39 cellular contexts compared by ENCODE assay signal in genomic region chr10:91517394-91517793, GRCh38.
"Had no signal": no experiment of that assay in that cellular context is flagged by ENCODE, and none has a peak within 500 bp of the region (broad histone marks: within the 10 kb centered on the region; RNA-seq: fewer than 3 reads in every experiment).

No MANE protein-coding gene starts in this region.

- H3K27me3 ChIP-seq: adrenal gland, ascending aorta, body of pancreas, brain microvascular endothelial cell, breast epithelium, cardiac muscle cell had no signal

- DNase-seq: activated effector memory CD4-positive, alpha-beta T cell treated with anti-CD3 and anti-CD28 coated beads, Interleukin-2, amount 50 U/mL, for 16 hours; activated effector memory CD4-positive, alpha-beta T cell treated with Interleukin-2 at 50 U/mL for 16 hours; activated gamma-delta T cell; activated gamma-delta T cell treated with Interleukin-2 at 50 U/mL for 16 hours; activated naive CD4-positive, alpha-beta T cell; activated naive CD4-positive, alpha-beta T cell treated with anti-CD3 and anti-CD28 coated beads for 36 hours; activated naive CD4-positive, alpha-beta T cell treated with anti-CD3 and anti-CD28 coated beads, Interleukin-2, amount 10 ng/mL, durations not matched to agents 7 days and 5 days; activated naive CD4-positive, alpha-beta T cell treated with anti-CD3 and anti-CD28 coated beads, Interleukin-2, amount 50 U/mL, for 16 hours; activated naive CD4-positive, alpha-beta T cell treated with Interleukin-2 at 50 U/mL for 16 hours; activated naive CD8-positive, alpha-beta T cell treated with anti-CD3 and anti-CD28 coated beads for 36 hours; activated naive CD8-positive, alpha-beta T cell treated with anti-CD3 and anti-CD28 coated beads, Interleukin-2, amount 10 ng/mL, durations not matched to agents 7 days and 5 days; activated naive CD8-positive, alpha-beta T cell treated with anti-CD3 and anti-CD28 coated beads, Interleukin-2, amount 50 U/mL, for 24 hours; activated T-cell treated with anti-CD3 and anti-CD28 coated beads, Interleukin-2, amount 50 U/mL, for 1 hour; activated T-cell treated with anti-CD3 and anti-CD28 coated beads, Interleukin-2, amount 50 U/mL, for 24 hours; activated T-cell treated with anti-CD3 and anti-CD28 coated beads, Interleukin-2, amount 50 U/mL, for 4 hours; activated T-cell treated with anti-CD3 and anti-CD28 coated beads, Interleukin-2, amount 50 U/mL, for 48 hours; activated T-cell treated with anti-CD3 and anti-CD28 coated beads, Interleukin-2, amount 50 U/mL, for 72 hours; adrenal gland; amniotic stem cell; amygdala; anterior cingulate cortex; aorta; body of pancreas; brain microvascular endothelial cell; caudate nucleus; central memory CD4-positive, alpha-beta T cell; cerebellar nuclear complex had no signal

- H3K9me3 ChIP-seq: body of pancreas had no signal

- FAIRE-seq: bronchial epithelial cell had no signal

- H3K4me3 ChIP-seq: adrenal gland, ascending aorta, body of pancreas, breast epithelium, cardiac muscle cell had no signal

- H3K4me1 Mint-ChIP-seq: activated naive CD4-positive, alpha-beta T cell treated with anti-CD3 and anti-CD28 coated beads, Interleukin-2, amount 10 ng/mL, durations not matched to agents 7 days and 5 days; activated naive CD4-positive, alpha-beta T cell treated with anti-CD3 and anti-CD28 coated beads, Interleukin-2, amount 50 U/mL, for 24 hours; activated naive CD8-positive, alpha-beta T cell treated with anti-CD3 and anti-CD28 coated beads for 36 hours; activated naive CD8-positive, alpha-beta T cell treated with anti-CD3 and anti-CD28 coated beads, Interleukin-2, amount 10 ng/mL, durations not matched to agents 7 days and 5 days; activated naive CD8-positive, alpha-beta T cell treated with anti-CD3 and anti-CD28 coated beads, Interleukin-2, amount 50 U/mL, for 24 hours; activated T-helper 17 cell treated with anti-CD3 and anti-CD28 coated beads, Interleukin-2, amount 50 U/mL, for 72 hours; central memory CD8-positive, alpha-beta T cell had no signal

- H3K27me3 Mint-ChIP-seq: activated naive CD4-positive, alpha-beta T cell treated with anti-CD3 and anti-CD28 coated beads, Interleukin-2, amount 10 ng/mL, durations not matched to agents 7 days and 5 days; activated naive CD8-positive, alpha-beta T cell; activated naive CD8-positive, alpha-beta T cell treated with anti-CD3 and anti-CD28 coated beads for 36 hours; activated T-cell treated with anti-CD3 and anti-CD28 coated beads, Interleukin-2, amount 50 U/mL, for 24 hours; central memory CD8-positive, alpha-beta T cell had no signal

- H3K4me1 ChIP-seq: breast epithelium had no signal

- H3K27ac ChIP-seq: adrenal gland, ascending aorta, body of pancreas, brain microvascular endothelial cell, breast epithelium, cardiac muscle cell had no signal

- H3K36me3 ChIP-seq: adrenal gland, ascending aorta, brain microvascular endothelial cell, cardiac muscle cell had no signal

- H3K4me3 Mint-ChIP-seq: activated naive CD4-positive, alpha-beta T cell treated with anti-CD3 and anti-CD28 coated beads for 36 hours; activated naive CD4-positive, alpha-beta T cell treated with anti-CD3 and anti-CD28 coated beads, Interleukin-2, amount 10 ng/mL, durations not matched to agents 7 days and 5 days; activated naive CD4-positive, alpha-beta T cell treated with anti-CD3 and anti-CD28 coated beads, Interleukin-2, amount 50 U/mL, for 24 hours; activated naive CD8-positive, alpha-beta T cell; activated naive CD8-positive, alpha-beta T cell treated with anti-CD3 and anti-CD28 coated beads for 36 hours; activated naive CD8-positive, alpha-beta T cell treated with anti-CD3 and anti-CD28 coated beads, Interleukin-2, amount 10 ng/mL, durations not matched to agents 7 days and 5 days; activated naive CD8-positive, alpha-beta T cell treated with anti-CD3 and anti-CD28 coated beads, Interleukin-2, amount 50 U/mL, for 24 hours; activated T-cell treated with anti-CD3 and anti-CD28 coated beads, Interleukin-2, amount 50 U/mL, for 24 hours; activated T-cell treated with anti-CD3 and anti-CD28 coated beads, Interleukin-2, amount 50 U/mL, for 4 hours; activated T-cell treated with anti-CD3 and anti-CD28 coated beads, Interleukin-2, amount 50 U/mL, for 72 hours; activated T-helper 1 cell treated with anti-CD3 and anti-CD28 coated beads, Interleukin-12 subunit alpha, Interleukin-12 subunit beta, Interleukin-2, Interleukin-4 antibody, amounts not matched to agents 30 ng/mL and 10 ng/mL and 1 ng/mL, durations not matched to agents 14 hours and 24 hours and 36 hours; activated T-helper 17 cell treated with anti-CD3 and anti-CD28 coated beads, Interleukin-2, amount 50 U/mL, for 72 hours; brain; central memory CD8-positive, alpha-beta T cell had no signal

- H3K9me3 Mint-ChIP-seq: activated naive CD4-positive, alpha-beta T cell treated with anti-CD3 and anti-CD28 coated beads, Interleukin-2, amount 10 ng/mL, durations not matched to agents 7 days and 5 days; activated naive CD8-positive, alpha-beta T cell treated with anti-CD3 and anti-CD28 coated beads for 36 hours; activated naive CD8-positive, alpha-beta T cell treated with anti-CD3 and anti-CD28 coated beads, Interleukin-2, amount 10 ng/mL, durations not matched to agents 7 days and 5 days; activated T-helper 17 cell treated with anti-CD3 and anti-CD28 coated beads, Interleukin-2, amount 50 U/mL, for 72 hours; central memory CD8-positive, alpha-beta T cell had no signal

- H3K27ac Mint-ChIP-seq: activated naive CD4-positive, alpha-beta T cell treated with anti-CD3 and anti-CD28 coated beads for 36 hours; activated naive CD4-positive, alpha-beta T cell treated with anti-CD3 and anti-CD28 coated beads, Interleukin-2, amount 10 ng/mL, durations not matched to agents 7 days and 5 days; activated naive CD4-positive, alpha-beta T cell treated with anti-CD3 and anti-CD28 coated beads, Interleukin-2, amount 50 U/mL, for 24 hours; activated naive CD4-positive, alpha-beta T cell treated with anti-CD3 and anti-CD28 coated beads, Interleukin-2, amount 50 U/mL, for 72 hours; activated naive CD8-positive, alpha-beta T cell; activated naive CD8-positive, alpha-beta T cell treated with anti-CD3 and anti-CD28 coated beads for 36 hours; activated naive CD8-positive, alpha-beta T cell treated with anti-CD3 and anti-CD28 coated beads, Interleukin-2, amount 10 ng/mL, durations not matched to agents 7 days and 5 days; activated naive CD8-positive, alpha-beta T cell treated with anti-CD3 and anti-CD28 coated beads, Interleukin-2, amount 50 U/mL, for 24 hours; activated T-cell treated with anti-CD3 and anti-CD28 coated beads, Interleukin-2, amount 50 U/mL, for 24 hours; activated T-cell treated with anti-CD3 and anti-CD28 coated beads, Interleukin-2, amount 50 U/mL, for 72 hours; activated T-helper 1 cell treated with anti-CD3 and anti-CD28 coated beads, Interleukin-12 subunit alpha, Interleukin-12 subunit beta, Interleukin-2, Interleukin-4 antibody, amounts not matched to agents 30 ng/mL and 10 ng/mL and 1 ng/mL, durations not matched to agents 14 hours and 24 hours and 36 hours; activated T-helper 17 cell treated with anti-CD3 and anti-CD28 coated beads, Interleukin-2, amount 50 U/mL, for 72 hours; activated T-helper 2 cell treated with anti-CD3 and anti-CD28 coated beads, Interferon-gamma antibody, Interleukin-2, Interleukin-4, amounts not matched to agents 10 μg/mL and 5 μg/mL and 100 μg/mL, durations not matched to agents 14 hours and 24 hours and 36 hours; brain had no signal

- H3K36me3 Mint-ChIP-seq: activated naive CD4-positive, alpha-beta T cell treated with anti-CD3 and anti-CD28 coated beads, Interleukin-2, amount 10 ng/mL, durations not matched to agents 7 days and 5 days; activated naive CD4-positive, alpha-beta T cell treated with anti-CD3 and anti-CD28 coated beads, Interleukin-2, amount 50 U/mL, for 24 hours; activated naive CD8-positive, alpha-beta T cell treated with anti-CD3 and anti-CD28 coated beads for 36 hours; activated naive CD8-positive, alpha-beta T cell treated with anti-CD3 and anti-CD28 coated beads, Interleukin-2, amount 10 ng/mL, durations not matched to agents 7 days and 5 days had no signal

- ATAC-seq: activated naive CD4-positive, alpha-beta T cell treated with anti-CD3 and anti-CD28 coated beads, Interleukin-2, amount 50 U/mL, for 72 hours; activated naive CD8-positive, alpha-beta T cell treated with anti-CD3 and anti-CD28 coated beads, Interleukin-2, amount 50 U/mL, for 24 hours; activated T-cell treated with anti-CD3 and anti-CD28 coated beads, Interleukin-2, amount 50 U/mL, for 4 hours; activated T-cell treated with anti-CD3 and anti-CD28 coated beads, Interleukin-2, amount 50 U/mL, for 72 hours; activated T-helper 17 cell treated with anti-CD3 and anti-CD28 coated beads, Interleukin-2, amount 50 U/mL, for 72 hours; body of pancreas had no signal
